Comparison of ENCODE assay signal across 9 cellular contexts in the genomic region with DNA sequence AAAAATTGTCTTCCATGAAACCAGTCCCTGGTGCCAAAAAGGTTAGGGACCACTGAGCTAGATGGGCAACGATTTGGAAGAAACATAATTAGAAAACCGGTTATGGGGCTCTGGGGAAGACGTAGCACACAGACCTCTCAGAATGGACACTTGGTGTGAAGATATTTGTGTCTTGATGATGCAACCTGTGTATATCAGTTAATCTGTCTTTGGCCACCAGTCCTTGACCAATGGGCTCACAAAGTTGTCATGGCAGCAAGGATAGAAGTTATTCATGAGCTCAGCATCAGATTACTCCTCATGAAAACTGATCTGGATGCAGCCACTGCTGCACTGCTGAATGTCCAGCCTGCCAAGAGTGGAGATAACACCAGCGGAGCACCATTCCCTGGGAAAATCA. TPM values are rescaled to one million over a fixed set of nuclear protein-coding genes. Genes with fewer than 3 reads are reported as not detected.
"Had no signal": no experiment of that assay in that cellular context is flagged by ENCODE, and none has a peak within 500 bp of the region (broad histone marks: within the 10 kb centered on the region; RNA-seq: fewer than 3 reads in every experiment).

No MANE protein-coding gene starts in this region.

- H3K27me3 Mint-ChIP-seq: IgD-negative memory B cell had no signal

- DNase-seq: KBM-7, KG1 had no signal

- H3K9ac ChIP-seq: KMS-11 had no signal

- H3K4me3 Mint-ChIP-seq: IgD-negative memory B cell had no signal

- H3K4me2 ChIP-seq: KMS-11 had no signal

- H3K27ac ChIP-seq: HL-60, KMS-11 had no signal

- ATAC-seq: HepG2 had no signal

- FAIRE-seq: HepG2, HTR-8/SVneo had no signal

- H3K27ac Mint-ChIP-seq: IgD-negative memory B cell had no signal

RNA-seq across cellular contexts. Expression of a gene that starts 13.6 kb away (rescaled TPM):
- total RNA-seq: HepG2, HT-29, HT1080 had no signal
- polyA plus RNA-seq: HepG2, IgD-negative memory B cell had no signal
